ENCODE assay signal across 1 cellular context in the genomic region with DNA sequence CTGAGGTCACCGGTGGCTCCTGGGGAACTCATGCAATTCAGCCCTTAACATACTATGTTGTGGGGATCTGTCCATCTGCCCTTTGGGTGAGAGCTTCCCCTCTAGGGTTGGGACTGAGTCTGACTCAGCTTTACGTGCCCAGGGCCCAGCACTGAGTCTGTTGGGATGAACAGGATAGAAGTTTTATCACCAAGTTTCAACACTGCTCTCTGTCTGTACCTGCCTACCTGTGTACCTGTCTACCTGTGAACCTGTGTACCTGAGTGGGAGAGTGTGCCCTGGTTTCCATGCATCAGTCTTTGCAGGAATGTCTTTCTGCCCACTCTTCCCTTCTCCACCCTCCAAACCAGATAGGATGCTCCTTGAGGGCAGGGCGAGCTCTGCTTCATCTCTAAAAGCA.
TF ChIP-seq lines count a peak whose summit lies in the region.

No MANE protein-coding gene starts in this region.

TF ChIP-seq in K562, 482 proteins besides CTCF, POLR2A, EP300 and RAD21:
- TF ChIP-seq, protein P1, sequence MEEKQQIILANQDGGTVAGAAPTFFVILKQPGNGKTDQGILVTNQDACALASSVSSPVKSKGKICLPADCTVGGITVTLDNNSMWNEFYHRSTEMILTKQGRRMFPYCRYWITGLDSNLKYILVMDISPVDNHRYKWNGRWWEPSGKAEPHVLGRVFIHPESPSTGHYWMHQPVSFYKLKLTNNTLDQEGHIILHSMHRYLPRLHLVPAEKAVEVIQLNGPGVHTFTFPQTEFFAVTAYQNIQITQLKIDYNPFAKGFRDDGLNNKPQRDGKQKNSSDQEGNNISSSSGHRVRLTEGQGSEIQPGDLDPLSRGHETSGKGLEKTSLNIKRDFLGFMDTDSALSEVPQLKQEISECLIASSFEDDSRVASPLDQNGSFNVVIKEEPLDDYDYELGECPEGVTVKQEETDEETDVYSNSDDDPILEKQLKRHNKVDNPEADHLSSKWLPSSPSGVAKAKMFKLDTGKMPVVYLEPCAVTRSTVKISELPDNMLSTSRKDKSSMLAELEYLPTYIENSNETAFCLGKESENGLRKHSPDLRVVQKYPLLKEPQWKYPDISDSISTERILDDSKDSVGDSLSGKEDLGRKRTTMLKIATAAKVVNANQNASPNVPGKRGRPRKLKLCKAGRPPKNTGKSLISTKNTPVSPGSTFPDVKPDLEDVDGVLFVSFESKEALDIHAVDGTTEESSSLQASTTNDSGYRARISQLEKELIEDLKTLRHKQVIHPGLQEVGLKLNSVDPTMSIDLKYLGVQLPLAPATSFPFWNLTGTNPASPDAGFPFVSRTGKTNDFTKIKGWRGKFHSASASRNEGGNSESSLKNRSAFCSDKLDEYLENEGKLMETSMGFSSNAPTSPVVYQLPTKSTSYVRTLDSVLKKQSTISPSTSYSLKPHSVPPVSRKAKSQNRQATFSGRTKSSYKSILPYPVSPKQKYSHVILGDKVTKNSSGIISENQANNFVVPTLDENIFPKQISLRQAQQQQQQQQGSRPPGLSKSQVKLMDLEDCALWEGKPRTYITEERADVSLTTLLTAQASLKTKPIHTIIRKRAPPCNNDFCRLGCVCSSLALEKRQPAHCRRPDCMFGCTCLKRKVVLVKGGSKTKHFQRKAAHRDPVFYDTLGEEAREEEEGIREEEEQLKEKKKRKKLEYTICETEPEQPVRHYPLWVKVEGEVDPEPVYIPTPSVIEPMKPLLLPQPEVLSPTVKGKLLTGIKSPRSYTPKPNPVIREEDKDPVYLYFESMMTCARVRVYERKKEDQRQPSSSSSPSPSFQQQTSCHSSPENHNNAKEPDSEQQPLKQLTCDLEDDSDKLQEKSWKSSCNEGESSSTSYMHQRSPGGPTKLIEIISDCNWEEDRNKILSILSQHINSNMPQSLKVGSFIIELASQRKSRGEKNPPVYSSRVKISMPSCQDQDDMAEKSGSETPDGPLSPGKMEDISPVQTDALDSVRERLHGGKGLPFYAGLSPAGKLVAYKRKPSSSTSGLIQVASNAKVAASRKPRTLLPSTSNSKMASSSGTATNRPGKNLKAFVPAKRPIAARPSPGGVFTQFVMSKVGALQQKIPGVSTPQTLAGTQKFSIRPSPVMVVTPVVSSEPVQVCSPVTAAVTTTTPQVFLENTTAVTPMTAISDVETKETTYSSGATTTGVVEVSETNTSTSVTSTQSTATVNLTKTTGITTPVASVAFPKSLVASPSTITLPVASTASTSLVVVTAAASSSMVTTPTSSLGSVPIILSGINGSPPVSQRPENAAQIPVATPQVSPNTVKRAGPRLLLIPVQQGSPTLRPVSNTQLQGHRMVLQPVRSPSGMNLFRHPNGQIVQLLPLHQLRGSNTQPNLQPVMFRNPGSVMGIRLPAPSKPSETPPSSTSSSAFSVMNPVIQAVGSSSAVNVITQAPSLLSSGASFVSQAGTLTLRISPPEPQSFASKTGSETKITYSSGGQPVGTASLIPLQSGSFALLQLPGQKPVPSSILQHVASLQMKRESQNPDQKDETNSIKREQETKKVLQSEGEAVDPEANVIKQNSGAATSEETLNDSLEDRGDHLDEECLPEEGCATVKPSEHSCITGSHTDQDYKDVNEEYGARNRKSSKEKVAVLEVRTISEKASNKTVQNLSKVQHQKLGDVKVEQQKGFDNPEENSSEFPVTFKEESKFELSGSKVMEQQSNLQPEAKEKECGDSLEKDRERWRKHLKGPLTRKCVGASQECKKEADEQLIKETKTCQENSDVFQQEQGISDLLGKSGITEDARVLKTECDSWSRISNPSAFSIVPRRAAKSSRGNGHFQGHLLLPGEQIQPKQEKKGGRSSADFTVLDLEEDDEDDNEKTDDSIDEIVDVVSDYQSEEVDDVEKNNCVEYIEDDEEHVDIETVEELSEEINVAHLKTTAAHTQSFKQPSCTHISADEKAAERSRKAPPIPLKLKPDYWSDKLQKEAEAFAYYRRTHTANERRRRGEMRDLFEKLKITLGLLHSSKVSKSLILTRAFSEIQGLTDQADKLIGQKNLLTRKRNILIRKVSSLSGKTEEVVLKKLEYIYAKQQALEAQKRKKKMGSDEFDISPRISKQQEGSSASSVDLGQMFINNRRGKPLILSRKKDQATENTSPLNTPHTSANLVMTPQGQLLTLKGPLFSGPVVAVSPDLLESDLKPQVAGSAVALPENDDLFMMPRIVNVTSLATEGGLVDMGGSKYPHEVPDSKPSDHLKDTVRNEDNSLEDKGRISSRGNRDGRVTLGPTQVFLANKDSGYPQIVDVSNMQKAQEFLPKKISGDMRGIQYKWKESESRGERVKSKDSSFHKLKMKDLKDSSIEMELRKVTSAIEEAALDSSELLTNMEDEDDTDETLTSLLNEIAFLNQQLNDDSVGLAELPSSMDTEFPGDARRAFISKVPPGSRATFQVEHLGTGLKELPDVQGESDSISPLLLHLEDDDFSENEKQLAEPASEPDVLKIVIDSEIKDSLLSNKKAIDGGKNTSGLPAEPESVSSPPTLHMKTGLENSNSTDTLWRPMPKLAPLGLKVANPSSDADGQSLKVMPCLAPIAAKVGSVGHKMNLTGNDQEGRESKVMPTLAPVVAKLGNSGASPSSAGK (IDR thresholded peaks at IDR 0.05) = no peak
- 0 out of 2 replicates have a peak, but pooled peaks have one; percentile 20 for TF ChIP-seq ZEB2 (IDR thresholded peaks at IDR 0.05)
